20 cellular contexts compared by ENCODE assay signal in genomic region chr21:33378081-33378480, GRCh38. TPM values are rescaled to one million over a fixed set of nuclear protein-coding genes. Genes with fewer than 3 reads are reported as not detected.
A peak's percentile ranks its signal among the peaks of the same experiment; 100 is the strongest.
DNase-seq lines count a peak whose midpoint lies in the region; ATAC-seq, FAIRE-seq and TF ChIP-seq lines count a peak whose summit lies in the region.
"Had no signal": no experiment of that assay in that cellular context is flagged by ENCODE, and none has a peak within 500 bp of the region (broad histone marks: within the 10 kb centered on the region; RNA-seq: fewer than 3 reads in every experiment).

No MANE protein-coding gene starts in this region.

- H3F3A ChIP-seq in OCI-LY1 (ENCODE audit: insufficient read depth, low read length), result no peaks in the 10 kb centered on the region
- peaks cover 11% of the 10 kb centered on the region for H3F3A ChIP-seq in PC-3 (ENCODE audit: low read length, unreplicated experiment)

- H3K4me3 Mint-ChIP-seq in astrocyte (ENCODE audit: unreplicated experiment), result no peak overlapping the region

- H3K27me3 ChIP-seq in OCI-LY1 (ENCODE audit: insufficient read depth, low read length) (no peaks in the 10 kb centered on the region), astrocyte (ENCODE audit: insufficient read depth, low read length) (no peaks in the 10 kb centered on the region), osteoblast (ENCODE audit: insufficient read depth, low read length) (no peaks in the 10 kb centered on the region), upper lobe of right lung (no peaks in the 10 kb centered on the region), PC-3 (ENCODE audit: low read length) (no peaks in the 10 kb centered on the region)

- H3K9me3 ChIP-seq in OCI-LY1 (ENCODE audit: low read length), result no peaks in the 10 kb centered on the region
- H3K9me3 ChIP-seq in astrocyte (ENCODE audit: insufficient read depth, low read depth, low read length), result no peaks in the 10 kb centered on the region
- H3K9me3 ChIP-seq in osteoblast (ENCODE audit: low read depth, low read length), result no peaks in the 10 kb centered on the region
- H3K9me3 ChIP-seq in upper lobe of right lung, result no peaks in the 10 kb centered on the region
- H3K9me3 ChIP-seq in PC-3 (ENCODE audit: low read length), result no peaks in the 10 kb centered on the region

- H3K36me3 Mint-ChIP-seq in astrocyte (ENCODE audit: low read depth, unreplicated experiment), result no peaks in the 10 kb centered on the region

- BruUV-seq in PC-3 (replicated peaks; lab: Mats Ljungman, UMichigan), result no TSS peak

- TF ChIP-seq CTCF in OCI-LY1 (IDR thresholded peaks at IDR 0.05; ENCODE audit: low read length), result no peak
- no peak for TF ChIP-seq CTCF in astrocyte (IDR thresholded peaks at IDR 0.05; ENCODE audit: insufficient read depth, low read depth, low read length)
- TF ChIP-seq CTCF in osteoblast (IDR thresholded peaks at IDR 0.05; ENCODE audit: extremely low read depth, low read depth, low read length), result no peak
- no peak for TF ChIP-seq CTCF in upper lobe of right lung (IDR thresholded peaks at IDR 0.05)
- TF ChIP-seq CTCF in PC-3 (conservative IDR thresholded peaks at IDR 0.05; ENCODE audit: low read depth, low read length), result no peak

- H3K27me3 Mint-ChIP-seq in astrocyte (ENCODE audit: low read depth, unreplicated experiment), result peaks cover 2% of the 10 kb centered on the region

- no peak for ATAC-seq in upper lobe of right lung
- ATAC-seq in PC-3, result no peak
- ATAC-seq: HCT116 had no signal

- H2AFZ ChIP-seq in OCI-LY1 (ENCODE audit: low read length) (no peak overlapping the region), astrocyte (ENCODE audit: low read depth, low read length) (no peak overlapping the region), osteoblast (ENCODE audit: low read length) (peak overlapping the region; percentile 20), PC-3 (ENCODE audit: low read length) (no peak overlapping the region)

- FAIRE-seq in astrocyte (lab: Jason Lieb, UNC), result no peak
- FAIRE-seq: GM12892 had no signal

- H3K4me3 ChIP-seq in OCI-LY1 (ENCODE audit: low read depth, low read length, poor library complexity, severe bottlenecking) (no peak overlapping the region), astrocyte (ENCODE audit: insufficient read depth, low read depth, low read length) (no peak overlapping the region), osteoblast (ENCODE audit: insufficient read depth, low read length) (no peak overlapping the region), upper lobe of right lung (no peak overlapping the region), PC-3 (ENCODE audit: low read length) (no peak overlapping the region)

- H3K4me1 ChIP-seq in OCI-LY1 (ENCODE audit: insufficient read depth, low read length, severe bottlenecking), result peaks cover 84% of the 10 kb centered on the region
- H3K4me1 ChIP-seq in astrocyte (ENCODE audit: insufficient read depth, low read length), result peaks cover 32% of the 10 kb centered on the region
- peaks cover 46% of the 10 kb centered on the region for H3K4me1 ChIP-seq in osteoblast (ENCODE audit: insufficient read depth, low read length)
- H3K4me1 ChIP-seq in upper lobe of right lung, result peaks cover 44% of the 10 kb centered on the region
- peaks cover 57% of the 10 kb centered on the region for H3K4me1 ChIP-seq in PC-3 (ENCODE audit: insufficient read depth, low read length)

- no peaks in the 10 kb centered on the region for H3K9me3 Mint-ChIP-seq in astrocyte (ENCODE audit: unreplicated experiment)

- no peak for DNase-seq in astrocyte (ENCODE audit: low read depth)
- DNase-seq in osteoblast (ENCODE audit: insufficient read length, low spot score, missing footprints), result no peak
- peak; percentile 18 for DNase-seq in upper lobe of right lung
- no peak for DNase-seq in PC-3
- DNase-seq in foreskin melanocyte, result no peak
- DNase-seq in stimulated activated CD4-positive, alpha-beta T cell treated with anti-CD3 and anti-CD28 coated beads, Interleukin-2, amount 100 ng/mL, for 48 hours, result no peak
- DNase-seq: Calu3, DMS79 treated with DMSO at 0.1 percent for 48 hours, Kasumi-1, NCI-H1092 treated with DMSO at 0.1 percent for 48 hours, NCI-H146, NCI-H1930, NCI-H2107, NCI-H524, NCI-H748 treated with DMSO at 0.1 percent for 48 hours, SHP77 treated with DMSO at 0.1 percent for 48 hours had no signal

- POLR2A ChIA-PET in PC-3 (lab: Charles Lee; ENCODE audit: unreplicated experiment), result no interaction called here

- intact Hi-C loops in upper lobe of right lung (cut with DNase I) (no loop called here), PC-3 (cut with micrococcal nuclease) (no loop called here)

- H3K4me2 ChIP-seq in OCI-LY1 (ENCODE audit: low read length), result no peak overlapping the region
- no peak overlapping the region for H3K4me2 ChIP-seq in astrocyte (ENCODE audit: low read length)
- no peak overlapping the region for H3K4me2 ChIP-seq in osteoblast (ENCODE audit: insufficient read depth, low read length)
- H3K4me2 ChIP-seq in PC-3 (ENCODE audit: low read length), result no peak overlapping the region

- peaks cover 31% of the 10 kb centered on the region for H3K4me1 Mint-ChIP-seq in astrocyte (ENCODE audit: low read depth, unreplicated experiment)

- peak overlapping the region; percentile 4 for H3K27ac Mint-ChIP-seq in astrocyte (ENCODE audit: unreplicated experiment)

- H3K9ac ChIP-seq in OCI-LY1 (ENCODE audit: low read length), result no peak overlapping the region
- H3K9ac ChIP-seq in astrocyte (ENCODE audit: low read length), result no peak overlapping the region
- no peak overlapping the region for H3K9ac ChIP-seq in PC-3 (ENCODE audit: low read length)

- H3K36me3 ChIP-seq in OCI-LY1 (ENCODE audit: insufficient read depth, low read length) (no peaks in the 10 kb centered on the region), astrocyte (ENCODE audit: insufficient read depth, low read length) (no peaks in the 10 kb centered on the region), osteoblast (ENCODE audit: insufficient read depth, low read length) (no peaks in the 10 kb centered on the region), upper lobe of right lung (no peaks in the 10 kb centered on the region), PC-3 (ENCODE audit: low read depth, low read length) (no peaks in the 10 kb centered on the region)

- H3K79me2 ChIP-seq in OCI-LY1 (ENCODE audit: insufficient read depth, low read length), result no peaks in the 10 kb centered on the region
- no peaks in the 10 kb centered on the region for H3K79me2 ChIP-seq in astrocyte (ENCODE audit: insufficient read depth, low read length)
- H3K79me2 ChIP-seq in osteoblast (ENCODE audit: insufficient read depth, low read length), result no peaks in the 10 kb centered on the region
- H3K79me2 ChIP-seq in PC-3 (ENCODE audit: low read length), result no peaks in the 10 kb centered on the region

- H4K20me1 ChIP-seq in OCI-LY1 (ENCODE audit: insufficient read depth, low read length) (no peaks in the 10 kb centered on the region), astrocyte (ENCODE audit: insufficient read depth, low read length) (no peaks in the 10 kb centered on the region), osteoblast (ENCODE audit: insufficient read depth, low read length) (no peaks in the 10 kb centered on the region), PC-3 (ENCODE audit: low read length) (no peaks in the 10 kb centered on the region)

- CTCF ChIA-PET in PC-3 (lab: Charles Lee), result interaction anchor here (1.1 kb wide), 1 partner anchor 17 kb away, joined by 3 read pairs; no protein-coding TSS in a partner anchor

- no peaks in the 10 kb centered on the region for H3K9me2 ChIP-seq in OCI-LY1 (ENCODE audit: low read depth, low read length)
- H3K9me2 ChIP-seq in PC-3 (replicated peaks; ENCODE audit: low read length), result no peaks in the 10 kb centered on the region

- peak overlapping the region; percentile 84 for H3K27ac ChIP-seq in OCI-LY1 (ENCODE audit: low read depth, low read length, poor library complexity, severe bottlenecking)
- no peak overlapping the region for H3K27ac ChIP-seq in astrocyte (ENCODE audit: low read depth, low read length)
- no peak overlapping the region for H3K27ac ChIP-seq in osteoblast (ENCODE audit: low read depth, low read length)
- H3K27ac ChIP-seq in upper lobe of right lung, result no peak overlapping the region
- no peak overlapping the region for H3K27ac ChIP-seq in PC-3 (ENCODE audit: low read length)
- H3K27ac ChIP-seq: C4-2B had no signal

RNA-seq across cellular contexts. Expression of gene IFNGR2, which starts 25.1 kb away (rescaled TPM):
- total RNA-seq in astrocyte, result 58.9 and 69.9 TPM in 2 replicates
- 60.1 and 63.1 TPM in 2 replicates for total RNA-seq in osteoblast
- total RNA-seq in upper lobe of right lung, result 69.3 TPM
- total RNA-seq in PC-3 (2014; rRNA removed), result 35.7 and 37.8 TPM in 2 replicates

RNA-seq across cellular contexts. Expression of gene IFNAR1, which starts 53.3 kb away (rescaled TPM):
- total RNA-seq in astrocyte, result 42.9 and 44.0 TPM in 2 replicates
- total RNA-seq in osteoblast, result 26.1 and 28.0 TPM in 2 replicates
- 72.1 TPM for total RNA-seq in upper lobe of right lung
- total RNA-seq in PC-3 (2014; rRNA removed), result 13.2 and 18.4 TPM in 2 replicates
